In genomic region chr5:149345892-149346222, GRCh38 we compare ENCODE assay signal across 8 cellular contexts. TPM values are rescaled to one million over a fixed set of nuclear protein-coding genes. Genes with fewer than 3 reads are reported as not detected.
DNase-seq lines count a peak whose midpoint lies in the region; ATAC-seq, FAIRE-seq and TF ChIP-seq lines count a peak whose summit lies in the region.

No MANE protein-coding gene starts in this region.

- intact Hi-C loops in activated T-helper 1 cell treated with anti-CD3 and anti-CD28 coated beads, Interleukin-12 subunit alpha, Interleukin-12 subunit beta, Interleukin-2, Interleukin-4 antibody, amounts not matched to agents 30 ng/mL and 10 ng/mL and 1 ng/mL, durations not matched to agents 14 hours and 24 hours and 36 hours (cut with micrococcal nuclease) = loop anchor here (1.0 to 10.0 kb wide), 12 partner anchors 11 to 1161 kb away; partner anchors contain the start of genes ADRB2, CD74, CSNK1A1 and FBXO38

- H3K4me3 Mint-ChIP-seq in activated T-helper 1 cell treated with anti-CD3 and anti-CD28 coated beads, Interleukin-12 subunit alpha, Interleukin-12 subunit beta, Interleukin-2, Interleukin-4 antibody, amounts not matched to agents 30 ng/mL and 10 ng/mL and 1 ng/mL, durations not matched to agents 14 hours and 24 hours and 36 hours = peak overlapping the region; percentile 95

- no peak for FAIRE-seq in D721Med (lab: Jason Lieb, UNC)

- peaks cover 48% of the 10 kb centered on the region for H3K4me1 Mint-ChIP-seq in activated T-helper 1 cell treated with anti-CD3 and anti-CD28 coated beads, Interleukin-12 subunit alpha, Interleukin-12 subunit beta, Interleukin-2, Interleukin-4 antibody, amounts not matched to agents 30 ng/mL and 10 ng/mL and 1 ng/mL, durations not matched to agents 14 hours and 24 hours and 36 hours (ENCODE audit: low read depth)

- no peak for TF ChIP-seq CTCF in gastroesophageal sphincter (IDR thresholded peaks at IDR 0.05)
- TF ChIP-seq CTCF in D721Med (IDR thresholded peaks at IDR 0.05; ENCODE audit: insufficient read depth, missing control alignments) = no peak

- H3K4me3 ChIP-seq in gastroesophageal sphincter = peak overlapping the region; percentile 68 to 70

- H3K36me3 Mint-ChIP-seq in activated T-helper 1 cell treated with anti-CD3 and anti-CD28 coated beads, Interleukin-12 subunit alpha, Interleukin-12 subunit beta, Interleukin-2, Interleukin-4 antibody, amounts not matched to agents 30 ng/mL and 10 ng/mL and 1 ng/mL, durations not matched to agents 14 hours and 24 hours and 36 hours (ENCODE audit: low read depth) = peaks cover 26% of the 10 kb centered on the region

- no peaks in the 10 kb centered on the region for H3K9me3 ChIP-seq in gastroesophageal sphincter

- H3K27me3 Mint-ChIP-seq in activated T-helper 1 cell treated with anti-CD3 and anti-CD28 coated beads, Interleukin-12 subunit alpha, Interleukin-12 subunit beta, Interleukin-2, Interleukin-4 antibody, amounts not matched to agents 30 ng/mL and 10 ng/mL and 1 ng/mL, durations not matched to agents 14 hours and 24 hours and 36 hours (ENCODE audit: insufficient read depth) = no peaks in the 10 kb centered on the region

- H3K27ac Mint-ChIP-seq in activated T-helper 1 cell treated with anti-CD3 and anti-CD28 coated beads, Interleukin-12 subunit alpha, Interleukin-12 subunit beta, Interleukin-2, Interleukin-4 antibody, amounts not matched to agents 30 ng/mL and 10 ng/mL and 1 ng/mL, durations not matched to agents 14 hours and 24 hours and 36 hours = peak overlapping the region; percentile 94

- H3K36me3 ChIP-seq in gastroesophageal sphincter = peaks cover 4 to 40% of the 10 kb centered on the region in 2 donors

- H3K27ac ChIP-seq in gastroesophageal sphincter = peak overlapping the region; percentile 10 to 88 (median 85)

- no peak for TF ChIP-seq POLR2A in gastroesophageal sphincter (IDR thresholded peaks at IDR 0.05)

- DNase-seq in activated T-cell treated with anti-CD3 and anti-CD28 coated beads for 48 hours (ENCODE audit: low read depth) = peak; percentile 8
- no peak for DNase-seq in activated T-cell treated with anti-CD3 and anti-CD28 coated beads, Interleukin-2, amount 50 U/mL, for 48 hours
- peak; percentile 11 for DNase-seq in HK-2 (ENCODE audit: unreplicated experiment)
- DNase-seq in activated T-helper 1 cell treated with anti-CD3 and anti-CD28 coated beads, Interleukin-12 subunit alpha, Interleukin-12 subunit beta, Interleukin-2, Interleukin-4 antibody, amounts not matched to agents 30 ng/mL and 10 ng/mL and 1 ng/mL, durations not matched to agents 14 hours and 24 hours and 36 hours (ENCODE audit: low spot score) = no peak
- peak; percentile 22 for DNase-seq in pons (ENCODE audit: low spot score)
- DNase-seq in D721Med (ENCODE audit: insufficient read length, low spot score) = no peak
- no peak for DNase-seq in mucosa of gallbladder (ENCODE audit: low spot score)

- H3K9me3 Mint-ChIP-seq in activated T-helper 1 cell treated with anti-CD3 and anti-CD28 coated beads, Interleukin-12 subunit alpha, Interleukin-12 subunit beta, Interleukin-2, Interleukin-4 antibody, amounts not matched to agents 30 ng/mL and 10 ng/mL and 1 ng/mL, durations not matched to agents 14 hours and 24 hours and 36 hours = no peaks in the 10 kb centered on the region

- ATAC-seq in gastroesophageal sphincter = no peak

- TF ChIP-seq EP300 in gastroesophageal sphincter (IDR thresholded peaks at IDR 0.05) = no peak

- peaks cover 0 to 42% (median 3%) of the 10 kb centered on the region in 3 donors for H3K4me1 ChIP-seq in gastroesophageal sphincter

- 1 to 7% methylated on average over 5 to 11 of the region's 11 CpGs for WGBS in gastroesophageal sphincter (ENCODE audit: low coverage in 1 of 2), 2 donors

- H3K27me3 ChIP-seq in gastroesophageal sphincter = no peaks in the 10 kb centered on the region

RNA-seq across cellular contexts. Expression of gene GRPEL2, which starts 0.6 kb away (rescaled TPM):
- total RNA-seq in activated T-helper 1 cell treated with anti-CD3 and anti-CD28 coated beads, Interleukin-12 subunit alpha, Interleukin-12 subunit beta, Interleukin-2, Interleukin-4 antibody, amounts not matched to agents 30 ng/mL and 10 ng/mL and 1 ng/mL, durations not matched to agents 14 hours and 24 hours and 36 hours = 30.4 and 30.6 TPM in 2 replicates
- 10 to 100 TPM in 3 of 4 donors, 1 to 10 TPM in 1; 9.3 to 12.0 (median 11.1) TPM for total RNA-seq in gastroesophageal sphincter
- total RNA-seq in mucosa of gallbladder = 15.9 TPM

RNA-seq across cellular contexts. Expression of gene PCYOX1L, which starts 12.0 kb away (rescaled TPM):
- total RNA-seq in activated T-helper 1 cell treated with anti-CD3 and anti-CD28 coated beads, Interleukin-12 subunit alpha, Interleukin-12 subunit beta, Interleukin-2, Interleukin-4 antibody, amounts not matched to agents 30 ng/mL and 10 ng/mL and 1 ng/mL, durations not matched to agents 14 hours and 24 hours and 36 hours = 21.9 and 23.4 TPM in 2 replicates
- total RNA-seq in gastroesophageal sphincter (1 to 10 TPM; 2.5 to 4.7 (median 3.8) TPM), mucosa of gallbladder (17.3 TPM)

RNA-seq across cellular contexts. Expression of gene IL17B, which starts 33.2 kb away (rescaled TPM):
- not detected in 2 replicates for total RNA-seq in activated T-helper 1 cell treated with anti-CD3 and anti-CD28 coated beads, Interleukin-12 subunit alpha, Interleukin-12 subunit beta, Interleukin-2, Interleukin-4 antibody, amounts not matched to agents 30 ng/mL and 10 ng/mL and 1 ng/mL, durations not matched to agents 14 hours and 24 hours and 36 hours
- total RNA-seq in gastroesophageal sphincter (1 to 10 TPM; 2.3 to 7.2 (median 4.0) TPM), mucosa of gallbladder (0.52 TPM)

Comparison
In these comparisons a context has a peak if more than half of its experiments do, and no peak if none do; other contexts are left out.
1. DNase-seq: peak in activated T-cell treated with anti-CD3 and anti-CD28 coated beads for 48 hours (single experiment), HK-2 (single experiment) and pons (single experiment); none in activated T-cell treated with anti-CD3 and anti-CD28 coated beads, Interleukin-2, amount 50 U/mL, for 48 hours (0 of 2), activated T-helper 1 cell treated with anti-CD3 and anti-CD28 coated beads, Interleukin-12 subunit alpha, Interleukin-12 subunit beta, Interleukin-2, Interleukin-4 antibody, amounts not matched to agents 30 ng/mL and 10 ng/mL and 1 ng/mL, durations not matched to agents 14 hours and 24 hours and 36 hours (single experiment), D721Med (single experiment) and mucosa of gallbladder (single experiment).